8 cellular contexts compared by ENCODE assay signal in genomic region chr5:139178948-139179347, GRCh38. TPM values are rescaled to one million over a fixed set of nuclear protein-coding genes. Genes with fewer than 3 reads are reported as not detected.
A peak's percentile ranks its signal among the peaks of the same experiment; 100 is the strongest.
DNase-seq lines count a peak whose midpoint lies in the region; ATAC-seq and TF ChIP-seq lines count a peak whose summit lies in the region.

No MANE protein-coding gene starts in this region.

- H3K4me2 ChIP-seq in mammary epithelial cell (ENCODE audit: insufficient read depth, low read depth, low read length), result peak overlapping the region; percentile 16

- no peaks in the 10 kb centered on the region for H3K9me3 ChIP-seq in mammary epithelial cell (replicated peaks; ENCODE audit: insufficient read depth, low read length)
- no peaks in the 10 kb centered on the region for H3K9me3 ChIP-seq in left lung
- no peaks in the 10 kb centered on the region for H3K9me3 ChIP-seq in upper lobe of left lung

- H3K27me3 ChIP-seq in mammary epithelial cell (ENCODE audit: insufficient read depth, low read length) (no peaks in the 10 kb centered on the region), left lung (no peaks in the 10 kb centered on the region), upper lobe of left lung (no peaks in the 10 kb centered on the region)

- no peak for TF ChIP-seq POLR2A in upper lobe of left lung (IDR thresholded peaks at IDR 0.05)

- peaks cover 65% of the 10 kb centered on the region for H3K79me2 ChIP-seq in mammary epithelial cell (ENCODE audit: insufficient read depth, low read length)

- TF ChIP-seq CTCF in mammary epithelial cell (conservative IDR thresholded peaks at IDR 0.05 in 1 of 2, IDR thresholded peaks at IDR 0.05 in 1 of 2; ENCODE audit: extremely low read depth in 1 of 2, insufficient read depth in 1 of 2, low read depth in 1 of 2, low read length in 2 of 2), result no peak
- TF ChIP-seq CTCF in left lung (IDR thresholded peaks at IDR 0.05), result no peak
- no peak for TF ChIP-seq CTCF in upper lobe of left lung (IDR thresholded peaks at IDR 0.05)
- TF ChIP-seq CTCF in GM10266 (IDR thresholded peaks at IDR 0.05; ENCODE audit: control insufficient read depth, insufficient read depth, low read depth, missing control alignments), result no peak

- H3K4me3 ChIP-seq in mammary epithelial cell (replicated peaks in 1 of 3; ENCODE audit: insufficient read depth in 1 of 3, low read depth in 2 of 3, low read length in 3 of 3), result no peak overlapping the region
- no peak overlapping the region for H3K4me3 ChIP-seq in left lung
- no peak overlapping the region for H3K4me3 ChIP-seq in upper lobe of left lung

- no peak overlapping the region for H3K9ac ChIP-seq in mammary epithelial cell (ENCODE audit: insufficient read depth, low read length)

- BruUV-seq in mammary epithelial cell (replicated peaks; lab: Mats Ljungman, UMichigan), result no TSS peak

- DNase-seq in NCI-H1436 (lab: John Stamatoyannopoulos, UW) (peak; percentile 24), NCI-H1436 treated with DMSO at 0.1 percent for 48 hours (lab: John Stamatoyannopoulos, UW) (no peak), mammary epithelial cell (peak; percentile 56), left lung (no peak), upper lobe of left lung (peak in 1 of 2 donors; percentile 44), GM10266 (ENCODE audit: extremely low spot score) (no peak), medulla oblongata (ENCODE audit: extremely low spot score) (no peak)
- no peak for DNase-seq in activated T-cell treated with anti-CD3 and anti-CD28 coated beads, Interleukin-2, amount 50 U/mL, for 1 hour

- peak overlapping the region; percentile 13 for H3K27ac ChIP-seq in mammary epithelial cell (ENCODE audit: insufficient read depth, low read depth, low read length)
- peak overlapping the region; percentile 59 to 67 for H3K27ac ChIP-seq in left lung
- H3K27ac ChIP-seq in upper lobe of left lung, result peak overlapping the region; percentile 16 to 75 (median 70)

- peak overlapping the region; percentile 36 for H2AFZ ChIP-seq in mammary epithelial cell (ENCODE audit: low read depth, low read length)

- CTCF ChIA-PET in mammary epithelial cell (lab: Charles Lee; ENCODE audit: low non-redundant PET), result no interaction called here

- no peaks in the 10 kb centered on the region for H4K20me1 ChIP-seq in mammary epithelial cell (ENCODE audit: insufficient read depth, low read length)

- H3K36me3 ChIP-seq in mammary epithelial cell (ENCODE audit: insufficient read depth, low read length) (no peaks in the 10 kb centered on the region), left lung (no peaks in the 10 kb centered on the region), upper lobe of left lung (no peaks in the 10 kb centered on the region)

- peaks cover 37% of the 10 kb centered on the region for H3K4me1 ChIP-seq in mammary epithelial cell (ENCODE audit: insufficient read depth, low read length)
- H3K4me1 ChIP-seq in left lung, result peaks cover 17 to 47% of the 10 kb centered on the region in 2 donors
- H3K4me1 ChIP-seq in upper lobe of left lung, result peaks cover 21 to 48% (median 40%) of the 10 kb centered on the region in 4 donors

- intact Hi-C loops in mammary epithelial cell (cut with micrococcal nuclease) (loop anchor here (2.0 kb wide), 1 partner anchor 30 kb away; no protein-coding TSS in a partner anchor), left lung (cut with DNase I) (no loop called here)

- 0% methylated on average over 1 of the region's 1 CpG for WGBS in mammary epithelial cell (ENCODE audit: low coverage, missing lambda C conversion rate)
- WGBS in upper lobe of left lung, 2 donors, result 50 to 56% methylated on average over 1 of the region's 1 CpG

- ATAC-seq in left lung (peak; percentile 33), upper lobe of left lung (ENCODE audit: low FRiP score in 2 of 2) (peak in 1 of 2 donors; percentile 7)

- in situ Hi-C loops in mammary epithelial cell (cut with MboI; ENCODE audit: low sequenced_read_pairs in 2 of 2), result no loop called here

- no peak for TF ChIP-seq EP300 in upper lobe of left lung (IDR thresholded peaks at IDR 0.05)

- dilution Hi-C loops in mammary epithelial cell (cut with HindIII; ENCODE audit: low sequenced_read_pairs), result no loop called here

RNA-seq across cellular contexts. Expression of gene SIL1, which starts 19.2 kb away (rescaled TPM):
- total RNA-seq in mammary epithelial cell (10 to 100 TPM; 35.8 to 52.4 TPM), left lung (10 to 100 TPM; 67.9 to 71.7 TPM), upper lobe of left lung (10 to 100 TPM; 30.2 to 83.8 (median 51.2) TPM)
- polyA plus RNA-seq in mammary epithelial cell, result 40.8 TPM
- 15.6 TPM for polyA minus RNA-seq in mammary epithelial cell

Comparison
In these comparisons a context has a peak if more than half of its experiments do, and no peak if none do; other contexts are left out.
1. DNase-seq: peak in NCI-H1436 (single experiment) and mammary epithelial cell (single experiment); none in NCI-H1436 treated with DMSO at 0.1 percent for 48 hours (single experiment), left lung (0 of 2), activated T-cell treated with anti-CD3 and anti-CD28 coated beads, Interleukin-2, amount 50 U/mL, for 1 hour (single experiment), GM10266 (single experiment) and medulla oblongata (single experiment).
2. H3K27ac ChIP-seq: peak in every context shown above with its lines; median percentile 70 in upper lobe of left lung; 63 in left lung; 13 in mammary epithelial cell.